In genomic region chr16:13056607-13057006, GRCh38 we compare ENCODE assay signal across 23 cellular contexts.
DNase-seq lines count a peak whose midpoint lies in the region; ATAC-seq and TF ChIP-seq lines count a peak whose summit lies in the region.
"Had no signal": no experiment of that assay in that cellular context is flagged by ENCODE, and none has a peak within 500 bp of the region (broad histone marks: within the 10 kb centered on the region; RNA-seq: fewer than 3 reads in every experiment).

No MANE protein-coding gene starts in this region.

- H3K27ac ChIP-seq in GM23338 (ENCODE audit: low read depth) (peak overlapping the region; percentile 39; the same call in 1 of the 2 replicates), ovary (no peak overlapping the region)
- H3K27ac ChIP-seq: C4-2B had no signal

- H3K4me3 Mint-ChIP-seq in GM23338: no peak overlapping the region

- in situ Hi-C loops in GM13976 (cut with MboI; ENCODE audit: low sequenced_read_pairs, unreplicated experiment): no loop called here

- H3K9me3 ChIP-seq in ovary: no peaks in the 10 kb centered on the region
- H3K9me3 ChIP-seq: SK-N-SH had no signal

- TF ChIP-seq EP300 in ovary (IDR thresholded peaks at IDR 0.05): no peak

- peak; percentile 62 for DNase-seq in GM06990 (ENCODE audit: extremely low read depth, insufficient read length)
- peak; percentile 17 for DNase-seq in GM13976 (ENCODE audit: low spot score)
- no peak for DNase-seq in GM23338 (ENCODE audit: low spot score)
- DNase-seq in RPMI8226: peak; percentile 7
- no peak for DNase-seq in central memory CD4-positive, alpha-beta T cell
- DNase-seq in ovary: no peak
- no peak for DNase-seq in DMS153 treated with DMSO at 0.1 percent for 48 hours (lab: John Stamatoyannopoulos, UW; ENCODE audit: unreplicated experiment)
- DNase-seq: EL; GF-D8; GOT3; KBM-7; MM.1S; NCI-H1048; NCI-H146; NCI-H2029; NCI-H446; NCI-H526; NK-92 treated with Interleukin-12 subunit alpha and Interleukin-12 subunit beta, amount 100 ng/mL, for 24 hours; SIG-M5; SK-N-SH; T-helper 2 cell had no signal

- no peaks in the 10 kb centered on the region for H3K27me3 Mint-ChIP-seq in GM23338 (ENCODE audit: insufficient read depth, low read depth, poor library complexity)

- no peaks in the 10 kb centered on the region for H3K36me3 ChIP-seq in GM06990 (ENCODE audit: control insufficient read depth, insufficient read depth, low read length)
- H3K36me3 ChIP-seq in GM23338 (ENCODE audit: insufficient read depth): no peaks in the 10 kb centered on the region
- H3K36me3 ChIP-seq in ovary: no peaks in the 10 kb centered on the region

- TF ChIP-seq POLR2A in ovary (IDR thresholded peaks at IDR 0.05): no peak

- H3K9me3 Mint-ChIP-seq in GM23338: no peaks in the 10 kb centered on the region

- peaks cover 3% of the 10 kb centered on the region; the same call in 1 of the 3 replicates for H3K36me3 Mint-ChIP-seq in GM23338 (ENCODE audit: low read depth)

- H3K9me2 ChIP-seq in GM23338 (ENCODE audit: insufficient read depth): no peaks in the 10 kb centered on the region
- H3K9me2 ChIP-seq: SK-N-SH had no signal

- peaks cover 35% of the 10 kb centered on the region for H3K79me2 ChIP-seq in GM23338 (replicated peaks; ENCODE audit: insufficient read depth)

- TF ChIP-seq CTCF in GM06990 (IDR thresholded peaks at IDR 0.05; ENCODE audit: insufficient read depth, low read length, poor library complexity, severe bottlenecking) (no peak), GM13976 (IDR thresholded peaks at IDR 0.05; ENCODE audit: borderline replicate concordance, control extremely low read depth, extremely low read depth, insufficient read depth, missing control alignments) (no peak), GM23338 (conservative IDR thresholded peaks at IDR 0.05; ENCODE audit: low read depth in 2 of 2) (no peak), ovary (IDR thresholded peaks at IDR 0.05) (no peak)

- intact Hi-C loops in ovary (cut with DNase I): no loop called here

- peak overlapping the region; percentile 47; the same call in 1 of the 2 replicates for H3K27ac Mint-ChIP-seq in GM23338

- 72 to 81% (median 72%) methylated on average over 5 of the region's 5 CpGs for WGBS in ovary, 3 donors

- H2AFZ ChIP-seq in GM23338: no peak overlapping the region

- no peak overlapping the region for H3K4me2 ChIP-seq in GM23338
- H3K4me2 ChIP-seq: SK-N-SH had no signal

- H3K27me3 ChIP-seq in GM06990 (replicated peaks; ENCODE audit: control insufficient read depth, insufficient read depth, low read length) (no peaks in the 10 kb centered on the region), GM23338 (ENCODE audit: insufficient read depth) (no peaks in the 10 kb centered on the region), ovary (no peaks in the 10 kb centered on the region)

- H3K4me3 ChIP-seq in GM06990 (replicated peaks; ENCODE audit: low read depth, low read length) (no peak overlapping the region), GM23338 (no peak overlapping the region), ovary (no peak overlapping the region)

- H4K20me1 ChIP-seq in GM23338 (replicated peaks; ENCODE audit: insufficient read depth): peaks cover 10% of the 10 kb centered on the region

- H3K4me1 Mint-ChIP-seq in GM23338: peaks cover 23% of the 10 kb centered on the region

- ATAC-seq in GM23338: no peak
- no peak for ATAC-seq in HG03196 (IDR thresholded peaks at IDR 0.05; ENCODE audit: unreplicated experiment)

- H3K4me1 ChIP-seq in GM23338 (ENCODE audit: insufficient read depth) (peaks cover 26% of the 10 kb centered on the region), ovary (ENCODE audit: insufficient read depth) (no peaks in the 10 kb centered on the region)

- H3F3A ChIP-seq in GM23338 (replicated peaks; ENCODE audit: low read depth): no peaks in the 10 kb centered on the region; the same call in 1 of the 2 replicates

TF ChIP-seq in GM23338, 12 proteins besides CTCF, POLR2A, EP300 and RAD21 (continues in another document):
- TF ChIP-seq ZNF114 (CRISPR knock-in tag; IDR thresholded peaks at IDR 0.05): no peak
- TF ChIP-seq EZH2phosphoT487 (IDR thresholded peaks at IDR 0.05; ENCODE audit: unreplicated experiment): no peak
- no peak for TF ChIP-seq JUNB (IDR thresholded peaks at IDR 0.05; ENCODE audit: unreplicated experiment)
- TF ChIP-seq ZNF462 (CRISPR knock-in tag; IDR thresholded peaks at IDR 0.05): no peak
- no peak for TF ChIP-seq NANOG (IDR thresholded peaks at IDR 0.05; ENCODE audit: borderline replicate concordance)
- TF ChIP-seq ETS1 (IDR thresholded peaks at IDR 0.05): no peak
- no peak for TF ChIP-seq STAT1 (IDR thresholded peaks at IDR 0.05; ENCODE audit: unreplicated experiment)
- no peak for TF ChIP-seq EZH2 (IDR thresholded peaks at IDR 0.05; ENCODE audit: low read depth, unreplicated experiment)
- TF ChIP-seq POLR2AphosphoS5 (IDR thresholded peaks at IDR 0.05; ENCODE audit: low read depth): no peak
- no peak for TF ChIP-seq ZNF331 (CRISPR knock-in tag; IDR thresholded peaks at IDR 0.05; ENCODE audit: low read depth)

Comparison
In these comparisons a context has a peak if more than half of its experiments do, and no peak if none do; other contexts are left out.
1. DNase-seq: peak in GM06990 (single experiment), GM13976 (single experiment) and RPMI8226 (single experiment); none in GM23338 (single experiment), central memory CD4-positive, alpha-beta T cell (single experiment), ovary (0 of 5) and DMS153 treated with DMSO at 0.1 percent for 48 hours (single experiment).